ENCODE assay signal across 25 cellular contexts in genomic region chr22:49255741-49256318, GRCh38.
"Had no signal": no experiment of that assay in that cellular context is flagged by ENCODE, and none has a peak within 500 bp of the region (broad histone marks: within the 10 kb centered on the region; RNA-seq: fewer than 3 reads in every experiment).

No MANE protein-coding gene starts in this region.

- DNase-seq: activated CD4-positive, alpha-beta memory T cell treated with anti-CD3 and anti-CD28 coated beads, Interleukin-2, amount 10 ng/mL, durations not matched to agents 7 days and 5 days; activated CD4-positive, alpha-beta T cell treated with anti-CD3 and anti-CD28 coated beads for 1 hour; activated CD4-positive, alpha-beta T cell treated with anti-CD3 and anti-CD28 coated beads, Interleukin-2, amount 10 ng/mL, durations not matched to agents 7 days and 5 days; activated naive CD4-positive, alpha-beta T cell treated with Interleukin-2 at 50 U/mL for 16 hours; activated naive CD8-positive, alpha-beta T cell treated with anti-CD3 and anti-CD28 coated beads for 36 hours; activated T-cell treated with anti-CD3 and anti-CD28 coated beads, Interleukin-2, amount 50 U/mL, for 4 hours; foreskin fibroblast; hippocampal formation; left colon; lower lobe of right lung; mesenchymal stem cell; natural killer cell; sigmoid colon; small intestine; stimulated activated CD4-positive, alpha-beta T cell treated with anti-CD3 and anti-CD28 coated beads, Interleukin-4, amount 100 ng/mL, for 24 hours; substantia nigra; T-helper 17 cell; T1000; WERI-Rb-1 had no signal

- H3K36me3 ChIP-seq: adrenal gland, ascending aorta, cardiac muscle cell, lower lobe of right lung, sigmoid colon, WERI-Rb-1 had no signal

- H3K27ac ChIP-seq: adrenal gland, ascending aorta, cardiac muscle cell, lower lobe of right lung, sigmoid colon, WERI-Rb-1 had no signal

- H3K4me1 ChIP-seq: adrenal gland, ascending aorta, lower lobe of right lung, sigmoid colon had no signal

- H3K9me3 ChIP-seq: adrenal gland, ascending aorta, lower lobe of right lung, sigmoid colon had no signal

- ATAC-seq: activated T-cell treated with anti-CD3 and anti-CD28 coated beads, Interleukin-2, amount 50 U/mL, for 4 hours; activated T-helper 17 cell treated with anti-CD3 and anti-CD28 coated beads, Interleukin-2, amount 50 U/mL, for 72 hours; esophagus mucosa; left colon; lower lobe of right lung; natural killer cell; stimulated activated effector memory CD8-positive, alpha-beta T cell treated with anti-CD3 and anti-CD28 coated beads, Interleukin-12 subunit alpha, Interleukin-12 subunit beta, amount 100 ng/mL, for 72 hours; T-helper 17 cell had no signal

- H3K27me3 ChIP-seq: ascending aorta, cardiac muscle cell had no signal

- H3K4me3 ChIP-seq: adrenal gland, ascending aorta, cardiac muscle cell, lower lobe of right lung, sigmoid colon had no signal
